In the genomic region with DNA sequence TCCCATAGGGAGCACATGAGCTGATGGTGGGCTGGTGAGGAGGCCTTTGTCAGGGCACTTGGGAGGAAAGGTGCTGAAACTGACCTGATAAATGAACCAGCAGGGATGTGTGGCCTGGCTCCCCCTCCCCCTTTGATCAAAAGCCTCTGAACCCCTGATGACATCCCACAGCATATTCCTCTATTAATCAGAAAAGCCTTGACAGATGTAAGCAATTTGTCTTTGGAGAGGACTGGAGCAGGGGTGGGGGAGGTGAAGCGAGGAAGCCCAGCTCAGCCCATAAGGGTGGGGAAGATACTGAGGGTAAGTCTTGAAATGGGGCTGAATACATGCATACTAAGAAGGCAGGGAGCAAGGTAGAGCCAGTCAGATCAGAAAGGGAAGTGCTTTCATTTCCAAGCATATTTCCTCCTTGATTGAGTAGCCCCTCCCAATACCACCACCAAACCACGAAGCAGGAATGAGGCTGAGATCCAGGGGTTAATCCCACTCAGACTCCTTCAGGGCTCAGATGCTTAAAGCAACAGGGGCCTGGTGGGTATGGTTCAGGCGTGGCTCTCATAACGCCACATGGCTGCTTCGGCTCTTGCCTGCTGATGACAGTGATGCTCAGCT, we compare ENCODE assay signal across 1 cellular context.
A peak's percentile ranks its signal among the peaks of the same experiment; 100 is the strongest.
TF ChIP-seq lines count a peak whose summit lies in the region.

No MANE protein-coding gene starts in this region.

TF ChIP-seq in HCT116, 20 proteins besides CTCF, POLR2A, EP300 and RAD21 (continued from another document):
- TF ChIP-seq REST (IDR thresholded peaks at IDR 0.05; ENCODE audit: low read depth) (no peak), FOSL1 (IDR thresholded peaks at IDR 0.05; ENCODE audit: low read depth) (no peak), TCF7L2 (IDR thresholded peaks at IDR 0.05; ENCODE audit: borderline replicate concordance, extremely low read depth, insufficient read depth, insufficient read length) (peak; percentile 51), YY1 (IDR thresholded peaks at IDR 0.05; ENCODE audit: extremely low read depth, insufficient replicate concordance, low read depth, low read length) (no peak), SP1 (IDR thresholded peaks at IDR 0.05; ENCODE audit: low read depth) (no peak), ZFX (IDR thresholded peaks at IDR 0.05) (0 out of 2 replicates have a peak, but pooled peaks have one; percentile 13)
